7 cellular contexts compared by ENCODE assay signal in genomic region chr12:41280341-41281095, GRCh38.
DNase-seq lines count a peak whose midpoint lies in the region; FAIRE-seq and TF ChIP-seq lines count a peak whose summit lies in the region.
"Not testable (repeated sequence)": the region's sequence is repeated elsewhere in the genome, so short reads cannot be mapped to it uniquely, and the experiment has no call there.

No MANE protein-coding gene starts in this region.

- H3K36me3 ChIP-seq in H1 (ENCODE audit: control insufficient read depth in 2 of 4, insufficient read depth in 4 of 4, low read length in 3 of 4); neural progenitor cell; spleen: not testable (repeated sequence)

- POLR2A ChIA-PET in H1 (lab: Charles Lee; ENCODE audit: partially characterized antibody): not testable (repeated sequence)

- H2BK15ac ChIP-seq in H1 (ENCODE audit: low read length): not testable (repeated sequence)

- intact Hi-C loops in spleen (cut with DNase I; ENCODE audit: low total_unique reads): not testable (repeated sequence)

- not testable (repeated sequence) for H3K9me3 Mint-ChIP-seq in neural progenitor cell

- H2AK5ac ChIP-seq in H1 (ENCODE audit: low read depth, low read length): not testable (repeated sequence)

- H2BK20ac ChIP-seq in H1 (ENCODE audit: low read length): not testable (repeated sequence)

- not testable (repeated sequence) for H3K56ac ChIP-seq in H1 (replicated peaks; ENCODE audit: insufficient read length, low read depth, low read length)

- not testable (repeated sequence) for TF ChIP-seq POLR2A in H1 (IDR thresholded peaks at IDR 0.05; ENCODE audit: control extremely low read depth in 1 of 2, low read depth in 2 of 2, low read length in 2 of 2); spleen (IDR thresholded peaks at IDR 0.05)

- H3K27me3 Mint-ChIP-seq in neural progenitor cell (ENCODE audit: insufficient read depth, low read depth): not testable (repeated sequence)

- not testable (repeated sequence) for H3K4me3 Mint-ChIP-seq in neural progenitor cell

- CTCF ChIA-PET in H1 (lab: Charles Lee; ENCODE audit: partially characterized antibody): interaction anchor here (0.9 to 1.2 kb wide), 3 partner anchors 30 to 382 kb away, joined by 3 to 4 read pairs (median 3); no protein-coding TSS in a partner anchor

- not testable (repeated sequence) for H3K9ac ChIP-seq in H1 (replicated peaks in 1 of 4; ENCODE audit: extremely low read depth in 1 of 4, low read depth in 3 of 4, low read length in 3 of 4); neural progenitor cell

- not testable (repeated sequence) for H3K27ac Mint-ChIP-seq in neural progenitor cell

- H3K79me2 ChIP-seq in H1 (ENCODE audit: control insufficient read depth in 1 of 2, insufficient read depth in 2 of 2, low read length in 2 of 2); neural progenitor cell (ENCODE audit: low read depth): not testable (repeated sequence)

- not testable (repeated sequence) for FAIRE-seq in H1 (lab: Jason Lieb, UNC)

- TF ChIP-seq EP300 in H1 (IDR thresholded peaks at IDR 0.05; ENCODE audit: borderline replicate concordance in 1 of 2, low read depth in 2 of 2, low read length in 2 of 2): not testable (repeated sequence)

- H3K27ac ChIP-seq in H1 (ENCODE audit: low read depth, low read length); neural progenitor cell; spleen: not testable (repeated sequence)

- H3K14ac ChIP-seq in H1 (ENCODE audit: insufficient read length): not testable (repeated sequence)

- not testable (repeated sequence) for H3K27me3 ChIP-seq in H1 (replicated peaks in 1 of 4; ENCODE audit: control insufficient read depth in 3 of 4, extremely low read depth in 1 of 4, insufficient read depth in 3 of 4, low read length in 3 of 4); neural progenitor cell; spleen (replicated peaks in 1 of 7)

- not testable (repeated sequence) for H2BK120ac ChIP-seq in H1 (replicated peaks; ENCODE audit: low read depth, low read length)

- not testable (repeated sequence) for H3K9me3 ChIP-seq in H1 (ENCODE audit: insufficient read depth in 2 of 2, low read depth in 1 of 2, low read length in 1 of 2); neural progenitor cell (ENCODE audit: low read depth); spleen

- H3K4me2 ChIP-seq in H1 (ENCODE audit: insufficient read depth in 1 of 2, low read depth in 2 of 2, low read length in 2 of 2); neural progenitor cell: not testable (repeated sequence)

- TF ChIP-seq RAD21 in H1 (IDR thresholded peaks at IDR 0.05 in 1 of 2, conservative IDR thresholded peaks at IDR 0.05 in 1 of 2; ENCODE audit: low read depth in 2 of 2, low read length in 2 of 2): not testable (repeated sequence)

- not testable (repeated sequence) for H3K4me1 ChIP-seq in H1 (replicated peaks in 1 of 4; ENCODE audit: control insufficient read depth in 3 of 4, insufficient read depth in 4 of 4, low read length in 3 of 4); neural progenitor cell; spleen

- H3F3A ChIP-seq in neural progenitor cell (ENCODE audit: low read depth): not testable (repeated sequence)

- DNase-seq in COLO668 (lab: John Stamatoyannopoulos, UW; ENCODE audit: unreplicated experiment) (peak; percentile 6), GM12865 (ENCODE audit: low read depth) (peak; percentile 5), NCI-H526 (lab: John Stamatoyannopoulos, UW) (peak; percentile 19 to 25), NCI-H748 treated with DMSO at 0.1 percent for 48 hours (lab: John Stamatoyannopoulos, UW) (peak; percentile 47), spleen (peak; percentile 54)
- DNase-seq in H1 (ENCODE audit: low read depth in 1 of 2, low spot score in 2 of 2); neural progenitor cell (ENCODE audit: low spot score): not testable (repeated sequence)

- not testable (repeated sequence) for H3K18ac ChIP-seq in H1 (ENCODE audit: extremely low read depth, low read length)

- H3K23me2 ChIP-seq in H1 (ENCODE audit: low read depth, low read length): not testable (repeated sequence)

- not testable (repeated sequence) for H3K79me1 ChIP-seq in H1 (ENCODE audit: low read depth, low read length)

- H3K4ac ChIP-seq in H1 (replicated peaks; ENCODE audit: insufficient read length, low read depth, low read length): not testable (repeated sequence)

- H2BK5ac ChIP-seq in H1 (ENCODE audit: low read depth, low read length): not testable (repeated sequence)

- H3K23ac ChIP-seq in H1 (ENCODE audit: insufficient read length): not testable (repeated sequence)

- not testable (repeated sequence) for H3K4me3 ChIP-seq in GM12865 (ENCODE audit: low read depth, low read length); H1 (ENCODE audit: extremely low read depth in 1 of 4, insufficient read depth in 2 of 4, low read depth in 3 of 4, low read length in 4 of 4); neural progenitor cell; spleen

- not testable (repeated sequence) for H4K20me1 ChIP-seq in H1 (replicated peaks in 1 of 2; ENCODE audit: control insufficient read depth in 1 of 2, insufficient read depth in 2 of 2, low read length in 2 of 2); neural progenitor cell (ENCODE audit: low read depth)

- not testable (repeated sequence) for H2BK12ac ChIP-seq in H1 (ENCODE audit: low read depth, low read length)

- 89% methylated on average over 13 of the region's 14 CpGs; no CpG with 5 or more reads in 1 of the 2 experiments for WGBS in H1 (ENCODE audit: extremely low coverage in 1 of 2, insufficient coverage in 1 of 2, insufficient read length in 1 of 2, insufficient replicate concordance in 2 of 2, low coverage in 1 of 2, low lambda C conversion rate in 2 of 2, missing lambda C conversion rate in 1 of 2), 2 experiments
- 82 to 94% (median 92%) methylated on average over 11 to 14 of the region's 14 CpGs for WGBS in spleen, 5 donors

- not testable (repeated sequence) for H4K8ac ChIP-seq in H1 (ENCODE audit: extremely low read depth, insufficient read depth, low read length)

- H3K36me3 Mint-ChIP-seq in neural progenitor cell: not testable (repeated sequence)

- H2AFZ ChIP-seq in H1 (ENCODE audit: low read length) (peak overlapping the region; percentile 62; the same call in 1 of the 2 replicates), neural progenitor cell (replicated peaks) (peak overlapping the region; percentile 26)

- not testable (repeated sequence) for H3K4me1 Mint-ChIP-seq in neural progenitor cell

- H4K91ac ChIP-seq in H1 (replicated peaks; ENCODE audit: insufficient read length, low read length): not testable (repeated sequence)

- TF ChIP-seq CTCF in GM12865 (IDR thresholded peaks at IDR 0.05; ENCODE audit: insufficient read depth, low read depth, low read length, missing control alignments); H1 (IDR thresholded peaks at IDR 0.05; ENCODE audit: control extremely low read depth in 1 of 3, insufficient read depth in 1 of 3, low read depth in 1 of 3, low read length in 3 of 3); neural progenitor cell (IDR thresholded peaks at IDR 0.05); spleen (IDR thresholded peaks at IDR 0.05 in 8 of 11, conservative IDR thresholded peaks at IDR 0.05 in 3 of 11): not testable (repeated sequence)

- not testable (repeated sequence) for H4K5ac ChIP-seq in H1 (ENCODE audit: insufficient read length, low read depth, low read length)
